ENCODE assay signal across 12 cellular contexts in genomic region chr2:46350030-46350699, GRCh38. TPM values are rescaled to one million over a fixed set of nuclear protein-coding genes. Genes with fewer than 3 reads are reported as not detected.
DNase-seq lines count a peak whose midpoint lies in the region; ATAC-seq and TF ChIP-seq lines count a peak whose summit lies in the region.
"Had no signal": no experiment of that assay in that cellular context is flagged by ENCODE, and none has a peak within 500 bp of the region (broad histone marks: within the 10 kb centered on the region; RNA-seq: fewer than 3 reads in every experiment).

No MANE protein-coding gene starts in this region.

- TF ChIP-seq CTCF in fibroblast of pulmonary artery (IDR thresholded peaks at IDR 0.05; ENCODE audit: low read length, missing control alignments): no peak
- TF ChIP-seq CTCF in testis (IDR thresholded peaks at IDR 0.05): no peak

- CTCF ChIA-PET in activated naive CD4-positive, alpha-beta T cell treated with anti-CD3 and anti-CD28 coated beads for 36 hours (lab: Charles Lee): interaction anchor here (1.2 to 1.3 kb wide), 2 partner anchors 21 to 287 kb away, joined by 3 to 5 read pairs; no protein-coding TSS in a partner anchor

- H3K4me1 ChIP-seq in testis (peaks cover 33% of the 10 kb centered on the region), SJCRH30 (peaks cover 2% of the 10 kb centered on the region)
- H3K4me1 ChIP-seq: HAP-1 had no signal

- TF ChIP-seq POLR2A in testis (IDR thresholded peaks at IDR 0.05): no peak

- peak overlapping the region; percentile 68 to 70 for H3K27ac ChIP-seq in testis
- H3K27ac ChIP-seq in SJCRH30: no peak overlapping the region

- H3K9me3 ChIP-seq in testis (no peaks in the 10 kb centered on the region), SJCRH30 (replicated peaks) (no peaks in the 10 kb centered on the region)
- H3K9me3 ChIP-seq: HAP-1 had no signal

- 54 to 62% methylated on average over 9 of the region's 9 CpGs for WGBS in testis, 2 donors

- no peaks in the 10 kb centered on the region for H3K27me3 Mint-ChIP-seq in activated naive CD4-positive, alpha-beta T cell treated with anti-CD3 and anti-CD28 coated beads for 36 hours (ENCODE audit: low read depth)

- no peak overlapping the region for H3K4me3 ChIP-seq in fibroblast of pulmonary artery (replicated peaks; ENCODE audit: low read depth, low read length)
- H3K4me3 ChIP-seq in testis: no peak overlapping the region
- H3K4me3 ChIP-seq in SJCRH30: no peak overlapping the region
- H3K4me3 ChIP-seq: HAP-1, skin epidermis had no signal

- peaks cover 70% of the 10 kb centered on the region for H3K4me1 Mint-ChIP-seq in activated naive CD4-positive, alpha-beta T cell treated with anti-CD3 and anti-CD28 coated beads for 36 hours (ENCODE audit: low read depth)

- H3K36me3 ChIP-seq in testis (ENCODE audit: low read depth, missing control alignments) (no peaks in the 10 kb centered on the region), SJCRH30 (no peaks in the 10 kb centered on the region)
- H3K36me3 ChIP-seq: HAP-1 had no signal

- H3K9me3 Mint-ChIP-seq in activated naive CD4-positive, alpha-beta T cell treated with anti-CD3 and anti-CD28 coated beads for 36 hours: no peaks in the 10 kb centered on the region

- H3K27me3 ChIP-seq in testis (no peaks in the 10 kb centered on the region), SJCRH30 (no peaks in the 10 kb centered on the region)

- peak overlapping the region; percentile 92 for H3K27ac Mint-ChIP-seq in activated naive CD4-positive, alpha-beta T cell treated with anti-CD3 and anti-CD28 coated beads for 36 hours

- intact Hi-C loops in activated naive CD4-positive, alpha-beta T cell treated with anti-CD3 and anti-CD28 coated beads for 36 hours (cut with micrococcal nuclease): loop anchor here (2.0 kb wide), 1 partner anchor 111 kb away; no protein-coding TSS in a partner anchor
- intact Hi-C loops in testis (cut with DNase I; ENCODE audit: low total_unique reads): no loop called here

- H3K4me3 Mint-ChIP-seq in activated naive CD4-positive, alpha-beta T cell treated with anti-CD3 and anti-CD28 coated beads for 36 hours: peak overlapping the region; percentile 81

- ATAC-seq in HG03139 (IDR thresholded peaks at IDR 0.05; ENCODE audit: unreplicated experiment): no peak

- no peak for DNase-seq in activated naive CD4-positive, alpha-beta T cell treated with anti-CD3 and anti-CD28 coated beads for 36 hours
- no peak for DNase-seq in activated naive CD4-positive, alpha-beta T cell (lab: John Stamatoyannopoulos, UW)
- DNase-seq in UCSD-AML1 (lab: John Stamatoyannopoulos, UW; ENCODE audit: unreplicated experiment) (peak; percentile 45), fibroblast of pulmonary artery (ENCODE audit: low read depth) (peak; percentile 81), testis (no peak), DMS114 treated with DMSO at 0.1 percent for 48 hours (lab: John Stamatoyannopoulos, UW; ENCODE audit: unreplicated experiment) (no peak), SJCRH30 (no peak)
- DNase-seq: activated CD4-positive, CD25-positive, alpha-beta regulatory T cell treated with anti-CD3 and anti-CD28 coated beads, Interleukin-2, amount 50 U/mL, for 72 hours; foreskin melanocyte had no signal

- no peaks in the 10 kb centered on the region for H3K36me3 Mint-ChIP-seq in activated naive CD4-positive, alpha-beta T cell treated with anti-CD3 and anti-CD28 coated beads for 36 hours (ENCODE audit: low read depth)

RNA-seq across cellular contexts. Expression of gene EPAS1, which starts 53.0 kb away (rescaled TPM):
- total RNA-seq in activated naive CD4-positive, alpha-beta T cell treated with anti-CD3 and anti-CD28 coated beads for 36 hours: 1 to 10 TPM; 2.1 to 2.9 TPM
- total RNA-seq in testis: 100 to 1,000 TPM; 142 to 158 TPM
- polyA plus RNA-seq in testis (ENCODE audit: insufficient read depth, low read depth, low replicate concordance): 93.9 TPM
- 16.5 and 17.3 TPM in 2 replicates for total RNA-seq in SJCRH30 (2014; rRNA removed; shearing (Covaris generic))

Comparison
In these comparisons a context has a peak if more than half of its experiments do, and no peak if none do; other contexts are left out.
1. DNase-seq: peak in UCSD-AML1 (single experiment) and fibroblast of pulmonary artery (single experiment); none in activated naive CD4-positive, alpha-beta T cell treated with anti-CD3 and anti-CD28 coated beads for 36 hours (single experiment), activated naive CD4-positive, alpha-beta T cell (0 of 4), testis (single experiment), DMS114 treated with DMSO at 0.1 percent for 48 hours (single experiment) and SJCRH30 (0 of 2).